26 cellular contexts compared by ENCODE assay signal in the genomic region with DNA sequence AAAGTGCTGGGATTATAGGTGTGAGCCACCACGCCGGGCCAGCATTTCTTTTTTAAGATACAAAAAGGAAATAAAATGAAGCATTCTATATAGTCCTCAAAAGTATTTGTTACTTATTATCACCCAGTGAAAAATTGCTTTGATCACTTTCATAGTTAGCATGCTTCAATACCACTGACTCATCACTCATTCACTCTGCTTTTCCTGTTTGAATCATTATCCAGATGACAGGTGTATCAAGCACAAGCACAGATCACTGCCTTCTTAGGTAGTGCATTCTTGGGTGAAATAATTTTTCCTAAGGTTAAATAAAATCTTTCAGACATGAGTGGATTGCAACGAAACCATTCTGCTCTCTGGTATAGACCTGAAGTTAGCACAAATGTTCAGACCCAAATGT. TPM values are rescaled to one million over a fixed set of nuclear protein-coding genes. Genes with fewer than 3 reads are reported as not detected.
DNase-seq lines count a peak whose midpoint lies in the region; ATAC-seq and TF ChIP-seq lines count a peak whose summit lies in the region.
"Had no signal": no experiment of that assay in that cellular context is flagged by ENCODE, and none has a peak within 500 bp of the region (broad histone marks: within the 10 kb centered on the region; RNA-seq: fewer than 3 reads in every experiment).

No MANE protein-coding gene starts in this region.

- no peak overlapping the region for H3K4me3 ChIP-seq in PC-9
- H3K4me3 ChIP-seq in epithelial cell of esophagus (ENCODE audit: low read length): no peak overlapping the region
- no peak overlapping the region for H3K4me3 ChIP-seq in effector memory CD4-positive, alpha-beta T cell (ENCODE audit: insufficient read depth, low read depth, low read length, poor library complexity, severe bottlenecking)
- H3K4me3 ChIP-seq: esophagus muscularis mucosa, GM23338, right lobe of liver, thyroid gland had no signal

- BruUV-seq in PC-9 (replicated peaks; lab: Mats Ljungman, UMichigan): no TSS peak

- H4K20me1 ChIP-seq in PC-9 (ENCODE audit: insufficient read depth): no peaks in the 10 kb centered on the region

- H3K27me3 ChIP-seq in PC-9 (ENCODE audit: insufficient read depth, low read depth): no peaks in the 10 kb centered on the region
- H3K27me3 ChIP-seq in effector memory CD4-positive, alpha-beta T cell (replicated peaks; ENCODE audit: control insufficient read depth, insufficient read depth, low read length, poor library complexity, severe bottlenecking): no peaks in the 10 kb centered on the region
- H3K27me3 ChIP-seq: right lobe of liver, thyroid gland had no signal

- peaks cover 19% of the 10 kb centered on the region for H3K4me1 ChIP-seq in PC-9 (replicated peaks; ENCODE audit: insufficient read depth)
- no peaks in the 10 kb centered on the region for H3K4me1 ChIP-seq in effector memory CD4-positive, alpha-beta T cell (ENCODE audit: control insufficient read depth, insufficient read depth, low read length, poor library complexity, severe bottlenecking)
- H3K4me1 ChIP-seq: esophagus muscularis mucosa, right lobe of liver, thyroid gland had no signal

- no peaks in the 10 kb centered on the region for H3K79me2 ChIP-seq in PC-9 (ENCODE audit: low read depth)

- CTCF ChIA-PET in PC-9 (lab: Charles Lee): no interaction called here

- peak overlapping the region; percentile 11 for H3K4me2 ChIP-seq in PC-9
- H3K4me2 ChIP-seq: GM23338, KMS-11 had no signal

- no peak overlapping the region for H2AFZ ChIP-seq in PC-9
- H2AFZ ChIP-seq: GM23338 had no signal

- POLR2A ChIA-PET in PC-9 (lab: Charles Lee; ENCODE audit: unreplicated experiment): no interaction called here

- intact Hi-C loops in PC-9 (cut with micrococcal nuclease; ENCODE audit: unreplicated experiment): no loop called here

- H3K9me3 ChIP-seq in PC-9 (ENCODE audit: insufficient read depth, low read depth): no peaks in the 10 kb centered on the region
- H3K9me3 ChIP-seq in effector memory CD4-positive, alpha-beta T cell (ENCODE audit: control insufficient read depth, low read length): no peaks in the 10 kb centered on the region
- H3K9me3 ChIP-seq: esophagus muscularis mucosa, right lobe of liver, thyroid gland had no signal

- H3K36me3 ChIP-seq in PC-9 (ENCODE audit: low read depth): no peaks in the 10 kb centered on the region
- no peaks in the 10 kb centered on the region for H3K36me3 ChIP-seq in effector memory CD4-positive, alpha-beta T cell (ENCODE audit: control insufficient read depth, insufficient read depth, low read length)
- H3K36me3 ChIP-seq: esophagus muscularis mucosa, right lobe of liver, thyroid gland, WERI-Rb-1 had no signal

- no peak for TF ChIP-seq CTCF in PC-9 (conservative IDR thresholded peaks at IDR 0.05)
- TF ChIP-seq CTCF in epithelial cell of esophagus (IDR thresholded peaks at IDR 0.05; ENCODE audit: insufficient read depth, low read depth, low read length, missing control alignments): no peak

- ATAC-seq in GM19463 (IDR thresholded peaks at IDR 0.05; ENCODE audit: unreplicated experiment): peak; percentile 64
- no peak for ATAC-seq in HG02759 (IDR thresholded peaks at IDR 0.05; ENCODE audit: unreplicated experiment)
- ATAC-seq: activated CD8-positive, alpha-beta memory T cell treated with anti-CD3 and anti-CD28 coated beads, Interleukin-2, amount 10 ng/mL, durations not matched to agents 7 days and 5 days; GM23338; right lobe of liver had no signal

- peak overlapping the region; percentile 16 for H3K27ac ChIP-seq in PC-9
- H3K27ac ChIP-seq in effector memory CD4-positive, alpha-beta T cell (ENCODE audit: insufficient read depth, low read length, poor library complexity, severe bottlenecking): no peak overlapping the region
- H3K27ac ChIP-seq: esophagus muscularis mucosa, KMS-11, right lobe of liver, thyroid gland, WERI-Rb-1 had no signal

- no peaks in the 10 kb centered on the region for H3K9me2 ChIP-seq in PC-9 (ENCODE audit: insufficient read depth)

- DNase-seq in PC-9: peak in 1 of 2 experiments; percentile 87
- peak; percentile 84 for DNase-seq in epithelial cell of esophagus (ENCODE audit: low read depth)
- peak; percentile 22 for DNase-seq in non-pigmented ciliary epithelial cell (ENCODE audit: low read depth)
- no peak for DNase-seq in effector memory CD4-positive, alpha-beta T cell
- DNase-seq in activated gamma-delta T cell treated with Interleukin-2 at 50 U/mL for 16 hours: no peak
- DNase-seq: activated CD4-positive, alpha-beta T cell treated with anti-CD3 and anti-CD28 coated beads, Interleukin-2, amount 50 U/mL, for 1 hour; activated CD8-positive, alpha-beta memory T cell treated with anti-CD3 and anti-CD28 coated beads, Interleukin-2, amount 10 ng/mL, durations not matched to agents 7 days and 5 days; activated naive CD8-positive, alpha-beta T cell treated with anti-CD3 and anti-CD28 coated beads, Interleukin-2, amount 10 ng/mL, durations not matched to agents 7 days and 5 days; cerebellar nuclear complex; DMS 273 treated with DMSO at 0.1 percent for 48 hours; hippocampal formation; NCI-H2171 treated with DMSO at 0.1 percent for 48 hours; NCI-H526; nephron progenitor cell; right lobe of liver; stimulated activated naive CD4-positive, alpha-beta T cell treated with Interleukin-2 at 50 U/mL for 16 hours; thyroid gland; WERI-Rb-1 had no signal

- peaks cover 7% of the 10 kb centered on the region; the same call in 1 of the 2 replicates for H3F3A ChIP-seq in PC-9 (ENCODE audit: insufficient read depth, low read depth)

RNA-seq across cellular contexts. Expression of a gene that starts 35.8 kb away (rescaled TPM):
- total RNA-seq in PC-9 (2021): 36.2 and 51.4 TPM in 2 replicates
- total RNA-seq: HT-29 had no signal

RNA-seq across cellular contexts. Expression of a gene that starts 50.3 kb away (rescaled TPM):
- not detected in 2 replicates for total RNA-seq in PC-9 (2021)
- total RNA-seq: HT-29, lower leg skin, mononuclear cell had no signal

Comparison
In these comparisons a context has a peak if more than half of its experiments do, and no peak if none do; other contexts are left out.
1. DNase-seq: peak in epithelial cell of esophagus (single experiment) and non-pigmented ciliary epithelial cell (single experiment); none in effector memory CD4-positive, alpha-beta T cell (0 of 3) and activated gamma-delta T cell treated with Interleukin-2 at 50 U/mL for 16 hours (single experiment).